Comparison of ENCODE assay signal across 8 cellular contexts in the genomic region with DNA sequence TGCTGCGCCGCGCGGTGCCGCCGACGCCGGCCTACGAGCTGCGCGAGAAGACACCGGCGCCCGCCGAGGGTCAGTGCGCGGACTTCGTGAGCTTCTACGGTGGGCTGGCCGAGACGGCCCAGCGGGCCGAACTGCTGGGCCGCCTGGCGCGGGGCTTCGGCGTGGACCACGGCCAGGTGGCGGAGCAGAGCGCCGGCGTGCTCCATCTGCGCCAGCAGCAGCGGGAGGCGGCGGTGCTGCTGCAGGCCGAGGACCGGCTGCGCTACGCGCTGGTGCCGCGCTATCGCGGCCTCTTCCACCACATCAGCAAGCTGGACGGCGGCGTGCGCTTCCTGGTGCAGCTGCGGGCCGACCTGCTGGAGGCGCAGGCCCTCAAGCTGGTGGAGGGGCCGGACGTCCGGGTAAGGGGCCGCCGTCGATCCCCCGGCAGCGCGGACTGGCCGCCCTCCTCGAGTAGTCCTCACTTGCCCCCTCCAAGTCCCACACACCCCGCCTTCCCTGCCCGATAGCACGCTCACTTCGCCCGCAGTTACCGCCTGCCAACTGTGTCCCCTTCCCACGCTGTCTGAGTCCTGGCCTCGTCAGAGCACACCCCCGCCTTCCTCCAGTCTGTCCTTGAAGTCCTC. TPM values are rescaled to one million over a fixed set of nuclear protein-coding genes. Genes with fewer than 3 reads are reported as not detected.
DNase-seq lines count a peak whose midpoint lies in the region; ATAC-seq and TF ChIP-seq lines count a peak whose summit lies in the region.

No MANE protein-coding gene starts in this region.

- intact Hi-C loops in activated B cell treated with CpG ODN at 0.5 μM for 24 hours (cut with micrococcal nuclease) = loop anchor here (1.0 to 10.0 kb wide), 5 partner anchors 53 to 285 kb away; a partner anchor contains a TSS

- H3K4me3 Mint-ChIP-seq in activated B cell treated with CpG ODN at 0.5 μM for 24 hours = peak overlapping the region; percentile 93

- POLR2A ChIA-PET in activated B cell treated with CpG ODN at 0.5 μM for 24 hours (lab: Charles Lee) = interaction anchor here (0.6 to 1.6 kb wide), 7 partner anchors 8 to 234 kb away, joined by 3 to 8 read pairs (median 4); a partner anchor contains a TSS

- no peaks in the 10 kb centered on the region for H3K36me3 ChIP-seq in liver (ENCODE audit: control insufficient read depth in 4 of 4, insufficient read depth in 3 of 4, low read depth in 1 of 4, low read length in 3 of 4)

- H3K4me1 ChIP-seq in liver (ENCODE audit: control insufficient read depth in 4 of 4, insufficient read depth in 4 of 4, low read length in 3 of 4) = peaks cover 11 to 42% (median 34%) of the 10 kb centered on the region in 4 donors

- H3K27ac ChIP-seq in liver (ENCODE audit: low read depth in 1 of 2, low read length in 2 of 2) = peak overlapping the region; percentile 72 to 86

- H3K27me3 Mint-ChIP-seq in activated B cell treated with CpG ODN at 0.5 μM for 24 hours = peaks cover 10% of the 10 kb centered on the region

- no peaks in the 10 kb centered on the region for H3K9me3 Mint-ChIP-seq in activated B cell treated with CpG ODN at 0.5 μM for 24 hours

- ATAC-seq in GM21423 (IDR thresholded peaks at IDR 0.05; ENCODE audit: unreplicated experiment) (peak; percentile 54), activated B cell treated with CpG ODN at 0.5 μM for 24 hours (ENCODE audit: low read depth) (peak; percentile 52)

- H3K4me3 ChIP-seq in choroid plexus epithelial cell (ENCODE audit: low read depth, low read length) = peak overlapping the region; percentile 68
- peak overlapping the region; percentile 83 to 97 (median 95) for H3K4me3 ChIP-seq in liver (ENCODE audit: low read depth in 1 of 3, low read length in 3 of 3)

- CTCF ChIA-PET in activated B cell treated with CpG ODN at 0.5 μM for 24 hours (lab: Charles Lee) = no interaction called here

- peaks cover 28% of the 10 kb centered on the region for H3K4me1 Mint-ChIP-seq in activated B cell treated with CpG ODN at 0.5 μM for 24 hours

- under 1% methylated on average over 73 of the region's 73 CpGs for WGBS in liver

- H3K27ac Mint-ChIP-seq in activated B cell treated with CpG ODN at 0.5 μM for 24 hours = peak overlapping the region; percentile 75

- H3K9ac ChIP-seq in liver (ENCODE audit: low read depth in 1 of 2, low read length in 2 of 2) = peak overlapping the region; percentile 78 to 90

- TF ChIP-seq CTCF in activated B cell treated with CpG ODN at 0.5 μM for 24 hours (IDR thresholded peaks at IDR 0.05) (no peak), choroid plexus epithelial cell (conservative IDR thresholded peaks at IDR 0.05; ENCODE audit: low read depth, low read length) (no peak), liver (IDR thresholded peaks at IDR 0.05; ENCODE audit: low read depth, low read length, missing input control) (no peak)

- H3K27me3 ChIP-seq in liver (ENCODE audit: control insufficient read depth in 4 of 4, insufficient read depth in 4 of 4, low read length in 3 of 4) = no peaks in the 10 kb centered on the region

- H3K36me3 Mint-ChIP-seq in activated B cell treated with CpG ODN at 0.5 μM for 24 hours (ENCODE audit: low read depth) = peaks cover 4% of the 10 kb centered on the region

- DNase-seq in EH (ENCODE audit: low read depth) = peak; percentile 67
- peak in 46 of 76 experiments; percentile 10 to 67 (median 32) for DNase-seq in HUDEP-2 (lab: John Stamatoyannopoulos, UW; ENCODE audit: unreplicated experiment in 76 of 76)
- no peak for DNase-seq in activated B cell treated with CpG ODN at 0.5 μM for 24 hours
- DNase-seq in choroid plexus epithelial cell (ENCODE audit: low read depth) = peak; percentile 74
- peak in 2 of 3 donors; percentile 2 to 31 for DNase-seq in stimulated activated CD4-positive, alpha-beta T cell treated with anti-CD3 and anti-CD28 coated beads, TNF-alpha, amount 100 ng/mL, for 48 hours (ENCODE audit: low read depth in 3 of 3)
- no peak for DNase-seq in NCI-H128 (lab: John Stamatoyannopoulos, UW; ENCODE audit: unreplicated experiment)

- no peaks in the 10 kb centered on the region for H3K9me3 ChIP-seq in liver (ENCODE audit: control insufficient read depth in 4 of 4, low read length in 3 of 4)

- no peak for TF ChIP-seq RAD21 in liver (IDR thresholded peaks at IDR 0.05)

TF ChIP-seq in liver, 16 proteins besides CTCF, POLR2A, EP300 and RAD21:
- TF ChIP-seq RXRA (IDR thresholded peaks at IDR 0.05) = no peak
- no peak for TF ChIP-seq NR2F2 (IDR thresholded peaks at IDR 0.05)
- TF ChIP-seq FOXA1 (IDR thresholded peaks at IDR 0.05) = no peak
- TF ChIP-seq GABPA (IDR thresholded peaks at IDR 0.05 in 1 of 2, conservative IDR thresholded peaks at IDR 0.05 in 1 of 2) = no peak
- TF ChIP-seq EGR1 (IDR thresholded peaks at IDR 0.05; ENCODE audit: low read depth in 2 of 2) = no peak
- TF ChIP-seq, protein P1, sequence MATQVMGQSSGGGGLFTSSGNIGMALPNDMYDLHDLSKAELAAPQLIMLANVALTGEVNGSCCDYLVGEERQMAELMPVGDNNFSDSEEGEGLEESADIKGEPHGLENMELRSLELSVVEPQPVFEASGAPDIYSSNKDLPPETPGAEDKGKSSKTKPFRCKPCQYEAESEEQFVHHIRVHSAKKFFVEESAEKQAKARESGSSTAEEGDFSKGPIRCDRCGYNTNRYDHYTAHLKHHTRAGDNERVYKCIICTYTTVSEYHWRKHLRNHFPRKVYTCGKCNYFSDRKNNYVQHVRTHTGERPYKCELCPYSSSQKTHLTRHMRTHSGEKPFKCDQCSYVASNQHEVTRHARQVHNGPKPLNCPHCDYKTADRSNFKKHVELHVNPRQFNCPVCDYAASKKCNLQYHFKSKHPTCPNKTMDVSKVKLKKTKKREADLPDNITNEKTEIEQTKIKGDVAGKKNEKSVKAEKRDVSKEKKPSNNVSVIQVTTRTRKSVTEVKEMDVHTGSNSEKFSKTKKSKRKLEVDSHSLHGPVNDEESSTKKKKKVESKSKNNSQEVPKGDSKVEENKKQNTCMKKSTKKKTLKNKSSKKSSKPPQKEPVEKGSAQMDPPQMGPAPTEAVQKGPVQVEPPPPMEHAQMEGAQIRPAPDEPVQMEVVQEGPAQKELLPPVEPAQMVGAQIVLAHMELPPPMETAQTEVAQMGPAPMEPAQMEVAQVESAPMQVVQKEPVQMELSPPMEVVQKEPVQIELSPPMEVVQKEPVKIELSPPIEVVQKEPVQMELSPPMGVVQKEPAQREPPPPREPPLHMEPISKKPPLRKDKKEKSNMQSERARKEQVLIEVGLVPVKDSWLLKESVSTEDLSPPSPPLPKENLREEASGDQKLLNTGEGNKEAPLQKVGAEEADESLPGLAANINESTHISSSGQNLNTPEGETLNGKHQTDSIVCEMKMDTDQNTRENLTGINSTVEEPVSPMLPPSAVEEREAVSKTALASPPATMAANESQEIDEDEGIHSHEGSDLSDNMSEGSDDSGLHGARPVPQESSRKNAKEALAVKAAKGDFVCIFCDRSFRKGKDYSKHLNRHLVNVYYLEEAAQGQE (IDR thresholded peaks at IDR 0.05) = no peak
- no peak for TF ChIP-seq YY1 (IDR thresholded peaks at IDR 0.05)
- TF ChIP-seq, protein P2, sequence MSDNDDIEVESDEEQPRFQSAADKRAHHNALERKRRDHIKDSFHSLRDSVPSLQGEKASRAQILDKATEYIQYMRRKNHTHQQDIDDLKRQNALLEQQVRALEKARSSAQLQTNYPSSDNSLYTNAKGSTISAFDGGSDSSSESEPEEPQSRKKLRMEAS (IDR thresholded peaks at IDR 0.05) = no peak
- no peak for TF ChIP-seq SP1 (IDR thresholded peaks at IDR 0.05)
- TF ChIP-seq JUND (IDR thresholded peaks at IDR 0.05) = no peak
- no peak for TF ChIP-seq FOXA2 (IDR thresholded peaks at IDR 0.05)
- TF ChIP-seq, protein P3, sequence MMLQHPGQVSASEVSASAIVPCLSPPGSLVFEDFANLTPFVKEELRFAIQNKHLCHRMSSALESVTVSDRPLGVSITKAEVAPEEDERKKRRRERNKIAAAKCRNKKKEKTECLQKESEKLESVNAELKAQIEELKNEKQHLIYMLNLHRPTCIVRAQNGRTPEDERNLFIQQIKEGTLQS (IDR thresholded peaks at IDR 0.05) = no peak
- no peak for TF ChIP-seq HNF4G (IDR thresholded peaks at IDR 0.05)
- TF ChIP-seq HNF4A (conservative IDR thresholded peaks at IDR 0.05) = no peak
- TF ChIP-seq, protein P4, sequence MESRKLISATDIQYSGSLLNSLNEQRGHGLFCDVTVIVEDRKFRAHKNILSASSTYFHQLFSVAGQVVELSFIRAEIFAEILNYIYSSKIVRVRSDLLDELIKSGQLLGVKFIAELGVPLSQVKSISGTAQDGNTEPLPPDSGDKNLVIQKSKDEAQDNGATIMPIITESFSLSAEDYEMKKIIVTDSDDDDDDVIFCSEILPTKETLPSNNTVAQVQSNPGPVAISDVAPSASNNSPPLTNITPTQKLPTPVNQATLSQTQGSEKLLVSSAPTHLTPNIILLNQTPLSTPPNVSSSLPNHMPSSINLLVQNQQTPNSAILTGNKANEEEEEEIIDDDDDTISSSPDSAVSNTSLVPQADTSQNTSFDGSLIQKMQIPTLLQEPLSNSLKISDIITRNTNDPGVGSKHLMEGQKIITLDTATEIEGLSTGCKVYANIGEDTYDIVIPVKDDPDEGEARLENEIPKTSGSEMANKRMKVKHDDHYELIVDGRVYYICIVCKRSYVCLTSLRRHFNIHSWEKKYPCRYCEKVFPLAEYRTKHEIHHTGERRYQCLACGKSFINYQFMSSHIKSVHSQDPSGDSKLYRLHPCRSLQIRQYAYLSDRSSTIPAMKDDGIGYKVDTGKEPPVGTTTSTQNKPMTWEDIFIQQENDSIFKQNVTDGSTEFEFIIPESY (IDR thresholded peaks at IDR 0.05) = no peak
- TF ChIP-seq TAF1 (conservative IDR thresholded peaks at IDR 0.05) = no peak

RNA-seq across cellular contexts. Expression of a gene that starts 0.5 kb away (rescaled TPM):
- total RNA-seq in activated B cell treated with CpG ODN at 0.5 μM for 24 hours (8.7 and 10.8 TPM in 2 replicates), liver (10 to 100 TPM in 1 of 2 donors, 1 to 10 TPM in 1; 3.7 to 24.4 TPM)
- 1 to 10 TPM; 7.1 to 7.8 TPM for polyA plus RNA-seq in liver

RNA-seq across cellular contexts. Expression of a gene that starts 53.7 kb away (rescaled TPM):
- total RNA-seq in activated B cell treated with CpG ODN at 0.5 μM for 24 hours = 1.6 TPM in 2 replicates
- total RNA-seq in liver = 10 to 100 TPM in 1 of 2 donors, 1 to 10 TPM in 1; 7.1 to 47.2 TPM
- polyA plus RNA-seq in liver = 10 to 100 TPM; 73.6 to 90.4 TPM

Comparison
In these comparisons a context has a peak if more than half of its experiments do, and no peak if none do; other contexts are left out.
1. DNase-seq: peak in EH (single experiment), HUDEP-2 (46 of 76), choroid plexus epithelial cell (single experiment) and stimulated activated CD4-positive, alpha-beta T cell treated with anti-CD3 and anti-CD28 coated beads, TNF-alpha, amount 100 ng/mL, for 48 hours (2 of 3); none in activated B cell treated with CpG ODN at 0.5 μM for 24 hours (single experiment) and NCI-H128 (single experiment).